Comparison of ENCODE assay signal across 8 cellular contexts in genomic region chr19:1592755-1593628, GRCh38. TPM values are rescaled to one million over a fixed set of nuclear protein-coding genes. Genes with fewer than 3 reads are reported as not detected.
A peak's percentile ranks its signal among the peaks of the same experiment; 100 is the strongest.
DNase-seq lines count a peak whose midpoint lies in the region; TF ChIP-seq lines count a peak whose summit lies in the region.

MBD3 (minus strand) TSS chr19:1592865; CDS start chr19:1592631, 234 bp downstream.

- H3K4me3 ChIP-seq in MM.1S (ENCODE audit: low read length) (peak within 1 kb of the TSS; percentile 84), neuronal stem cell (ENCODE audit: low read length in 2 of 2) (peak within 1 kb of the TSS; percentile 90 to 93), subcutaneous abdominal adipose tissue (ENCODE audit: low read depth in 1 of 5, low read length in 5 of 5) (peak within 1 kb of the TSS; percentile 70 to 80 (median 78))

- DNase-seq in ELF-1 (ENCODE audit: low read depth, low spot score) (peak; percentile 91), H9 (peak; percentile 95), MM.1S (peak; percentile 99), SIG-M5 treated with dmso at 0.1 percent for 504 hours (lab: John Stamatoyannopoulos, UW; ENCODE audit: unreplicated experiment) (peak; percentile 82), foreskin melanocyte (peak; percentile 81), neuronal stem cell (ENCODE audit: low spot score) (peak; percentile 95)
- peak; percentile 79 for DNase-seq in activated gamma-delta T cell treated with anti-CD3 and anti-CD28 coated beads, Interleukin-2, amount 50 U/mL, for 16 hours (ENCODE audit: low read depth)

- H3K4me1 ChIP-seq in H9 (ENCODE audit: insufficient read depth, low read length) (no peaks in the 10 kb centered on the region), MM.1S (ENCODE audit: low read length) (peaks cover 5% of the 10 kb centered on the region; the same call in 1 of the 2 replicates), neuronal stem cell (ENCODE audit: control insufficient read depth in 2 of 2, insufficient read depth in 1 of 2, low read depth in 1 of 2, low read length in 2 of 2) (peaks cover 10 to 14% of the 10 kb centered on the region in 2 donors), subcutaneous abdominal adipose tissue (ENCODE audit: control insufficient read depth in 5 of 5, insufficient read depth in 5 of 5, low read length in 5 of 5) (peaks cover 3 to 42% (median 31%) of the 10 kb centered on the region in 5 donors)

- H3K27ac ChIP-seq in H9 (ENCODE audit: insufficient read length, low read depth, low read length) (peak within 1 kb of the TSS; percentile 78), MM.1S (ENCODE audit: low read length) (peak within 1 kb of the TSS; percentile 89), neuronal stem cell (replicated peaks; ENCODE audit: low read length) (peak within 1 kb of the TSS; percentile 100), subcutaneous abdominal adipose tissue (ENCODE audit: low read depth, low read length) (peak within 1 kb of the TSS; percentile 69)

- H2BK12ac ChIP-seq in H9 (ENCODE audit: insufficient read length, low read depth, low read length), result no peak within 1 kb of the TSS
- H2BK12ac ChIP-seq in neuronal stem cell (ENCODE audit: low read length), result peak within 1 kb of the TSS; percentile 53

- peak within 1 kb of the TSS; percentile 100 for H3K18ac ChIP-seq in H9 (ENCODE audit: insufficient read length, low read depth, low read length)
- peak within 1 kb of the TSS; percentile 100 for H3K18ac ChIP-seq in neuronal stem cell (ENCODE audit: low read length)

- H3K79me1 ChIP-seq in H9 (ENCODE audit: insufficient read depth, low read depth, low read length, poor library complexity, severe bottlenecking) (no peaks in the 10 kb centered on the region), neuronal stem cell (ENCODE audit: low read depth, low read length) (peaks cover 7% of the 10 kb centered on the region)

- H3K36me3 Mint-ChIP-seq in H9 (ENCODE audit: insufficient read depth in 1 of 3, low read depth in 3 of 3), result peaks cover 12 to 41% (median 26%) of the 10 kb centered on the region in 3 experiments; a peak in 6 of 7 replicates

- H2AK5ac ChIP-seq in H9 (ENCODE audit: insufficient read length, low read length) (no peak within 1 kb of the TSS), neuronal stem cell (ENCODE audit: low read depth, low read length) (peak within 1 kb of the TSS; percentile 100)

- H3F3A ChIP-seq in MM.1S (ENCODE audit: insufficient read depth, low read length), result peaks cover 18% of the 10 kb centered on the region; the same call in 1 of the 2 replicates

- H3K9me3 Mint-ChIP-seq in H9, result no peaks in the 10 kb centered on the region

- no peak within 1 kb of the TSS for H3K56ac ChIP-seq in H9 (ENCODE audit: insufficient read length, low read depth, low read length)

- H2BK15ac ChIP-seq in H9 (ENCODE audit: low read depth, low read length) (no peak within 1 kb of the TSS), neuronal stem cell (ENCODE audit: low read length) (no peak within 1 kb of the TSS)

- H4K20me1 ChIP-seq in H9 (ENCODE audit: control insufficient read depth, insufficient read depth, insufficient read length) (no peaks in the 10 kb centered on the region), MM.1S (ENCODE audit: insufficient read depth, low read length) (no peaks in the 10 kb centered on the region)

- H3K4me2 ChIP-seq in H9 (ENCODE audit: insufficient read depth, insufficient read length, low read length) (peak within 1 kb of the TSS; percentile 77), MM.1S (ENCODE audit: low read depth, low read length) (peak within 1 kb of the TSS; percentile 98), neuronal stem cell (ENCODE audit: insufficient read depth, low read length, poor library complexity, severe bottlenecking) (peak within 1 kb of the TSS; percentile 77)

- no peaks in the 10 kb centered on the region for H3K9me3 ChIP-seq in H9 (ENCODE audit: control insufficient read depth, low read depth, low read length)
- H3K9me3 ChIP-seq in MM.1S (replicated peaks; ENCODE audit: insufficient read depth, low read length), result no peaks in the 10 kb centered on the region
- H3K9me3 ChIP-seq in neuronal stem cell (replicated peaks in 1 of 2; ENCODE audit: control insufficient read depth in 2 of 2, insufficient read depth in 1 of 2, low read depth in 1 of 2, low read length in 2 of 2), result no peaks in the 10 kb centered on the region
- H3K9me3 ChIP-seq in subcutaneous abdominal adipose tissue (ENCODE audit: control insufficient read depth in 5 of 5, low read length in 5 of 5), result no peaks in the 10 kb centered on the region

- peaks cover 4% of the 10 kb centered on the region; the same call in 1 of the 2 replicates for H3K36me3 ChIP-seq in MM.1S (replicated peaks; ENCODE audit: insufficient read depth, low read length)
- peaks cover 13 to 58% of the 10 kb centered on the region in 2 donors for H3K36me3 ChIP-seq in neuronal stem cell (replicated peaks in 1 of 2; ENCODE audit: control insufficient read depth in 2 of 2, insufficient read depth in 2 of 2, low read length in 2 of 2)
- peaks cover 0 to 17% (median 14%) of the 10 kb centered on the region in 5 donors for H3K36me3 ChIP-seq in subcutaneous abdominal adipose tissue (ENCODE audit: control insufficient read depth in 5 of 5, insufficient read depth in 5 of 5, low read length in 5 of 5)

- H3K27me3 Mint-ChIP-seq in H9 (ENCODE audit: low read depth), result peaks cover 1% of the 10 kb centered on the region; the same call in 1 of the 2 replicates

- peak within 1 kb of the TSS; percentile 98 for H4K91ac ChIP-seq in H9 (ENCODE audit: insufficient read length, low read depth, low read length)
- H4K91ac ChIP-seq in neuronal stem cell (ENCODE audit: low read depth, low read length, poor library complexity), result peak within 1 kb of the TSS; percentile 95

- H2BK20ac ChIP-seq in H9 (ENCODE audit: low read depth, low read length, poor library complexity, severe bottlenecking), result no peak within 1 kb of the TSS

- no peak within 1 kb of the TSS for H2AFZ ChIP-seq in H9 (ENCODE audit: low read length)
- H2AFZ ChIP-seq in MM.1S (ENCODE audit: low read length), result peak within 1 kb of the TSS; percentile 94
- H2AFZ ChIP-seq in neuronal stem cell (ENCODE audit: low read length), result peak within 1 kb of the TSS; percentile 91

- no peaks in the 10 kb centered on the region for H3K9me2 ChIP-seq in MM.1S (replicated peaks; ENCODE audit: insufficient read depth, low read length)

- H3K4me3 Mint-ChIP-seq in H9, result peak within 1 kb of the TSS; percentile 83 to 87

- H3K9ac ChIP-seq in H9 (ENCODE audit: extremely low read depth, insufficient read length, low read length) (peak within 1 kb of the TSS; percentile 81), MM.1S (ENCODE audit: low read length) (peak within 1 kb of the TSS; percentile 100), neuronal stem cell (ENCODE audit: low read depth, low read length, poor library complexity) (peak within 1 kb of the TSS; percentile 93), subcutaneous abdominal adipose tissue (ENCODE audit: low read length in 5 of 5) (peak within 1 kb of the TSS; percentile 79 to 97 (median 93))

- H2BK5ac ChIP-seq in H9 (ENCODE audit: insufficient read length, low read length) (no peak within 1 kb of the TSS), neuronal stem cell (ENCODE audit: low read length) (peak within 1 kb of the TSS; percentile 96)

- peak within 1 kb of the TSS; percentile 93 for H3K4ac ChIP-seq in H9 (ENCODE audit: low read depth, low read length)
- peak within 1 kb of the TSS; percentile 97 for H3K4ac ChIP-seq in neuronal stem cell (ENCODE audit: low read length)

- H3K14ac ChIP-seq in H9 (ENCODE audit: insufficient read depth, low read length) (peak within 1 kb of the TSS; percentile 99), neuronal stem cell (ENCODE audit: low read length) (peak within 1 kb of the TSS; percentile 98)

- peaks cover 12% of the 10 kb centered on the region for H3K23me2 ChIP-seq in H9 (ENCODE audit: insufficient read length, low read depth, low read length, poor library complexity, severe bottlenecking)

- no peak for TF ChIP-seq CTCF in H9 (conservative IDR thresholded peaks at IDR 0.05)
- TF ChIP-seq CTCF in MM.1S (IDR thresholded peaks at IDR 0.05; ENCODE audit: low read length), result no peak

- peaks cover 10% of the 10 kb centered on the region; the same call in 1 of the 2 replicates for H3K79me2 ChIP-seq in H9 (ENCODE audit: insufficient read depth, low read length)
- peaks cover 47% of the 10 kb centered on the region for H3K79me2 ChIP-seq in MM.1S (ENCODE audit: low read length)

- H3K27me3 ChIP-seq in H9 (ENCODE audit: insufficient read depth, low read length) (no peaks in the 10 kb centered on the region), MM.1S (replicated peaks; ENCODE audit: insufficient read depth, low read length) (no peaks in the 10 kb centered on the region), neuronal stem cell (ENCODE audit: control insufficient read depth in 3 of 3, insufficient read depth in 3 of 3, low read depth in 1 of 3, low read length in 3 of 3) (no peaks in the 10 kb centered on the region), subcutaneous abdominal adipose tissue (ENCODE audit: control insufficient read depth in 5 of 5, insufficient read depth in 4 of 5, low read length in 5 of 5) (no peaks in the 10 kb centered on the region)

- H3K23ac ChIP-seq in H9 (ENCODE audit: insufficient read length, low read depth, low read length) (no peak within 1 kb of the TSS), neuronal stem cell (ENCODE audit: low read depth, low read length, poor library complexity) (peak within 1 kb of the TSS; percentile 100)

- H4K8ac ChIP-seq in H9 (replicated peaks; ENCODE audit: insufficient read length, low read depth, low read length) (no peak within 1 kb of the TSS), neuronal stem cell (ENCODE audit: low read depth, low read length) (peak within 1 kb of the TSS; percentile 100)

- WGBS in H9 (ENCODE audit: extremely low coverage, insufficient read length, low lambda C conversion rate), result no CpG with 5 or more reads among the region's 74 CpGs
- WGBS in neuronal stem cell (ENCODE audit: extremely low coverage in 2 of 2, insufficient read length in 2 of 2, insufficient replicate concordance in 1 of 2), 2 donors, result no CpG with 5 or more reads among the region's 74 CpGs

- H2BK120ac ChIP-seq in H9 (ENCODE audit: low read depth, low read length, poor library complexity, severe bottlenecking) (peak within 1 kb of the TSS; percentile 96), neuronal stem cell (ENCODE audit: low read depth, low read length) (peak within 1 kb of the TSS; percentile 92)

- H3K27ac Mint-ChIP-seq in H9, result peak within 1 kb of the TSS; percentile 89 to 97 (median 97); a peak in 6 of 7 replicates

- peaks cover 16 to 20% of the 10 kb centered on the region in 2 experiments for H3K4me1 Mint-ChIP-seq in H9

- peak within 1 kb of the TSS; percentile 20 for H4K5ac ChIP-seq in H9 (ENCODE audit: insufficient read length, low read depth, low read length)

- H3T11ph ChIP-seq in H9 (ENCODE audit: low read length), result peak within 1 kb of the TSS; percentile 78

RNA-seq across cellular contexts. Expression of gene MBD3, which starts in this region (rescaled TPM):
- total RNA-seq in H9 (2021), result 126 and 128 TPM in 2 replicates
- polyA plus RNA-seq in neuronal stem cell (2013, experiment 1 of 2), result 68.0 TPM
- 64.2 TPM for polyA plus RNA-seq in neuronal stem cell (2013, experiment 2 of 2)

Comparison
In these comparisons a context has a peak if more than half of its experiments do, and no peak if none do; other contexts are left out.
1. Peak in every context shown above with its lines: DNase-seq, H3K4me3 ChIP-seq and H3K27ac ChIP-seq.